Comparison of ENCODE assay signal across 1 cellular context in genomic region chr18:8839285-8839684, GRCh38.
TF ChIP-seq lines count a peak whose summit lies in the region.

No MANE protein-coding gene starts in this region.

TF ChIP-seq in IMR-90, 13 proteins besides CTCF, POLR2A, EP300 and RAD21:
- TF ChIP-seq NFE2L2 (IDR thresholded peaks at IDR 0.05; ENCODE audit: low read depth, low read length) (no peak), USF2 (IDR thresholded peaks at IDR 0.05; ENCODE audit: low read depth, low read length) (no peak), SMC3 (IDR thresholded peaks at IDR 0.05; ENCODE audit: low read depth, low read length) (no peak), MAZ (IDR thresholded peaks at IDR 0.05; ENCODE audit: borderline replicate concordance, low read depth, low read length) (no peak), CHD1 (IDR thresholded peaks at IDR 0.05; ENCODE audit: low read depth, low read length) (no peak), MXI1 (IDR thresholded peaks at IDR 0.05; ENCODE audit: borderline replicate concordance, low read depth, low read length) (no peak), CEBPB (IDR thresholded peaks at IDR 0.05; ENCODE audit: low read depth, low read length) (no peak), BHLHE40 (IDR thresholded peaks at IDR 0.05; ENCODE audit: low read depth, low read length) (no peak)
